ENCODE assay signal across 1 cellular context in the genomic region with DNA sequence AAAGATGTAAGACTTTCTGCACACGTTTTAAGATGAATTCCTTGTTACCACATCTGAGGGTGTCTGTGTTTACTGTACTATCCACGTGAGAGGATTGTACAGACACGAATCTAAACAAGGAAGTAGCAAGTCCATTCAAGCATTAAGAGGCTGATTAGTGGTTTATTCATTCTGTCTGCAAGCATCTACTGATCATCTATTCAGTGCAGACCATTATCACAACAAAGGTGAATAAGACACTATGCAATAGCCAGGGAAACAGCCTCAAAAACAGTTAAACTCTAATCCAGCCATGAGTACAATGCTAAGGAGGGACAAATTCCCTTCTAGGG.
TF ChIP-seq lines count a peak whose summit lies in the region.

No MANE protein-coding gene starts in this region.

TF ChIP-seq in GM12878, 131 proteins besides CTCF, POLR2A, EP300 and RAD21 (continued from another document):
- peak; percentile 65 for TF ChIP-seq RUNX3 (IDR thresholded peaks at IDR 0.05; ENCODE audit: low read length)
